In the genomic region with DNA sequence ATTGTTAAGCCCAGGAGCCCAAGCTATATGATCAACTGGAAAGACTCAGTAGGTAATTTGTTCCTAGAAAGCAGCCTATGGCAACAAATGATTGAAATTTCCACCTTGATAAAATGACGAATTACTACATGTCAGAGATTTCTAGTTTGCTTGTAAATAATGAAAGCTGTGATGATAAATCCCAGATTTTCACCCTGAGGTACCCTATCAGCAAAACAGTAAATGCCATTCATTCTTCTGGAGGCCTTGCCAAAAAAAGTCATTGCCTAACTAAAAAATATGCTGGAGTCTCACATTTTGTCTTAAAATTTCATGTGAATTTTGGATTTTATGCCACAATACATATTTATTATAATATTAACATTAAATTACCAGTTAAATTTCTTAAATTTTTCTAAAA, we compare ENCODE assay signal across 17 cellular contexts.
A peak's percentile ranks its signal among the peaks of the same experiment; 100 is the strongest.
DNase-seq lines count a peak whose midpoint lies in the region; ATAC-seq and TF ChIP-seq lines count a peak whose summit lies in the region.
"Had no signal": no experiment of that assay in that cellular context is flagged by ENCODE, and none has a peak within 500 bp of the region (broad histone marks: within the 10 kb centered on the region; RNA-seq: fewer than 3 reads in every experiment).

No MANE protein-coding gene starts in this region.

- in situ Hi-C loops in gastrocnemius medialis (cut with MboI; ENCODE audit: low sequenced_read_pairs in 4 of 4) = no loop called here

- H3K4me3 ChIP-seq in AG10803 (ENCODE audit: low read length) = no peak overlapping the region
- no peak overlapping the region for H3K4me3 ChIP-seq in adipocyte (ENCODE audit: low read length)
- H3K4me3 ChIP-seq in fibroblast of the aortic adventitia (ENCODE audit: low read depth, low read length) = no peak overlapping the region
- no peak overlapping the region for H3K4me3 ChIP-seq in SJCRH30
- no peak overlapping the region for H3K4me3 ChIP-seq in body of pancreas
- no peak overlapping the region for H3K4me3 ChIP-seq in gastrocnemius medialis

- WGBS in body of pancreas, 2 donors = 16 to 29% methylated on average over 1 of the region's 1 CpG

- DNase-seq in AG10803 (ENCODE audit: low read depth) (peak; percentile 29), adipocyte (ENCODE audit: low read depth) (peak; percentile 46), fibroblast of the aortic adventitia (ENCODE audit: low read depth) (peak; percentile 60), SJCRH30 (no peak), body of pancreas (no peak), NCI-H146 treated with DMSO at 0.1 percent for 48 hours (lab: John Stamatoyannopoulos, UW; ENCODE audit: unreplicated experiment) (no peak), gastrocnemius medialis (no peak)
- DNase-seq: 8988T; ACHN; BE2C; CD4-positive, alpha-beta memory T cell; DMS79; GDM1; HCEC 1CT; HFFc6 had no signal

- H3K4me1 ChIP-seq in adipocyte (ENCODE audit: control insufficient read depth, insufficient read depth, low read length) (peaks cover 21% of the 10 kb centered on the region), SJCRH30 (no peaks in the 10 kb centered on the region; the same call in 1 of the 2 replicates), body of pancreas (no peaks in the 10 kb centered on the region), gastrocnemius medialis (no peaks in the 10 kb centered on the region)
- H3K4me1 ChIP-seq: BE2C had no signal

- H3K27me3 ChIP-seq in adipocyte (replicated peaks; ENCODE audit: control insufficient read depth, insufficient read depth, low read length) (no peaks in the 10 kb centered on the region), SJCRH30 (no peaks in the 10 kb centered on the region; the same call in 1 of the 2 replicates), body of pancreas (no peaks in the 10 kb centered on the region), gastrocnemius medialis (no peaks in the 10 kb centered on the region)
- H3K27me3 ChIP-seq: BE2C had no signal

- peak overlapping the region; percentile 60 for H3K27ac Mint-ChIP-seq in dendritic cell treated with granulocyte-macrophage colony-stimulating factor and Interleukin-4, amounts not matched to agents 40 ng/mL and 50 ng/mL, for 4 days
- H3K27ac Mint-ChIP-seq: CD4-positive, alpha-beta memory T cell; HFFc6 had no signal

- TF ChIP-seq CTCF in AG10803 (conservative IDR thresholded peaks at IDR 0.05; ENCODE audit: low read length) = no peak
- TF ChIP-seq CTCF in fibroblast of the aortic adventitia (IDR thresholded peaks at IDR 0.05; ENCODE audit: insufficient read depth, low read length) = no peak
- no peak for TF ChIP-seq CTCF in body of pancreas (IDR thresholded peaks at IDR 0.05)
- no peak for TF ChIP-seq CTCF in gastrocnemius medialis (IDR thresholded peaks at IDR 0.05 in 4 of 5, conservative IDR thresholded peaks at IDR 0.05 in 1 of 5)

- H3K36me3 ChIP-seq in adipocyte (ENCODE audit: control insufficient read depth, insufficient read depth, low read length, severe bottlenecking) (no peaks in the 10 kb centered on the region), SJCRH30 (no peaks in the 10 kb centered on the region), body of pancreas (replicated peaks in 1 of 2; ENCODE audit: insufficient read depth in 1 of 2, low read depth in 2 of 2) (no peaks in the 10 kb centered on the region), gastrocnemius medialis (no peaks in the 10 kb centered on the region)
- H3K36me3 ChIP-seq: BE2C had no signal

- peaks cover 12% of the 10 kb centered on the region for H3K4me1 Mint-ChIP-seq in dendritic cell treated with granulocyte-macrophage colony-stimulating factor and Interleukin-4, amounts not matched to agents 40 ng/mL and 50 ng/mL, for 4 days (ENCODE audit: low read depth)
- H3K4me1 Mint-ChIP-seq: CD4-positive, alpha-beta memory T cell had no signal

- no peaks in the 10 kb centered on the region for H3K27me3 Mint-ChIP-seq in dendritic cell treated with granulocyte-macrophage colony-stimulating factor and Interleukin-4, amounts not matched to agents 40 ng/mL and 50 ng/mL, for 4 days
- H3K27me3 Mint-ChIP-seq: CD4-positive, alpha-beta memory T cell had no signal

- no peak overlapping the region for H3K9ac ChIP-seq in adipocyte (ENCODE audit: low read length)

- peaks cover 10% of the 10 kb centered on the region for H3K9me3 Mint-ChIP-seq in dendritic cell treated with granulocyte-macrophage colony-stimulating factor and Interleukin-4, amounts not matched to agents 40 ng/mL and 50 ng/mL, for 4 days

- H3K4me3 Mint-ChIP-seq in dendritic cell treated with granulocyte-macrophage colony-stimulating factor and Interleukin-4, amounts not matched to agents 40 ng/mL and 50 ng/mL, for 4 days = no peak overlapping the region
- H3K4me3 Mint-ChIP-seq: CD4-positive, alpha-beta memory T cell; HFFc6 had no signal

- ATAC-seq in body of pancreas (no peak), gastrocnemius medialis (no peak)

- intact Hi-C loops in dendritic cell treated with granulocyte-macrophage colony-stimulating factor and Interleukin-4, amounts not matched to agents 40 ng/mL and 50 ng/mL, for 4 days (cut with micrococcal nuclease) = no loop called here
- intact Hi-C loops in body of pancreas (cut with DNase I) = no loop called here
- intact Hi-C loops in gastrocnemius medialis (cut with DNase I; ENCODE audit: low total_unique reads) = no loop called here

- TF ChIP-seq POLR2A in body of pancreas (IDR thresholded peaks at IDR 0.05) (no peak), gastrocnemius medialis (IDR thresholded peaks at IDR 0.05) (no peak)

- H3K9me3 ChIP-seq in adipocyte (ENCODE audit: control insufficient read depth, low read length) (no peaks in the 10 kb centered on the region), SJCRH30 (replicated peaks) (peaks cover 5% of the 10 kb centered on the region), body of pancreas (no peaks in the 10 kb centered on the region), gastrocnemius medialis (no peaks in the 10 kb centered on the region)
- H3K9me3 ChIP-seq: BE2C had no signal

- H3K36me3 Mint-ChIP-seq in dendritic cell treated with granulocyte-macrophage colony-stimulating factor and Interleukin-4, amounts not matched to agents 40 ng/mL and 50 ng/mL, for 4 days (ENCODE audit: low read depth) = no peaks in the 10 kb centered on the region
- H3K36me3 Mint-ChIP-seq: CD4-positive, alpha-beta memory T cell had no signal

- no peak overlapping the region for H3K27ac ChIP-seq in SJCRH30
- no peak overlapping the region for H3K27ac ChIP-seq in body of pancreas
- H3K27ac ChIP-seq in gastrocnemius medialis = no peak overlapping the region
- H3K27ac ChIP-seq: C4-2B had no signal

Comparison
In these comparisons a context has a peak if more than half of its experiments do, and no peak if none do; other contexts are left out.
1. DNase-seq: peak in AG10803 (single experiment), adipocyte (single experiment) and fibroblast of the aortic adventitia (single experiment); none in SJCRH30 (0 of 2), body of pancreas (0 of 4), NCI-H146 treated with DMSO at 0.1 percent for 48 hours (single experiment) and gastrocnemius medialis (0 of 2).